ENCODE assay signal across 7 cellular contexts in genomic region chr4:169311643-169312365, GRCh38. TPM values are rescaled to one million over a fixed set of nuclear protein-coding genes. Genes with fewer than 3 reads are reported as not detected.
DNase-seq lines count a peak whose midpoint lies in the region; ATAC-seq and TF ChIP-seq lines count a peak whose summit lies in the region.

No MANE protein-coding gene starts in this region.

- ATAC-seq in GM21717 (IDR thresholded peaks at IDR 0.05; ENCODE audit: unreplicated experiment) = peak; percentile 78
- peak; percentile 81 for ATAC-seq in left ventricle myocardium superior

- 66 to 71% (median 68%) methylated on average over 12 of the region's 12 CpGs for WGBS in spleen, 5 donors

- peaks cover 0 to 5% (median 0%) of the 10 kb centered on the region in 6 donors for H3K4me1 ChIP-seq in spleen

- H3K27ac ChIP-seq in WERI-Rb-1 (no peak overlapping the region), spleen (no peak overlapping the region)

- DNase-seq in GM12864 (ENCODE audit: low read depth) (no peak), LHCN-M2 (ENCODE audit: low read depth) (peak; percentile 46), WERI-Rb-1 (peak; percentile 56), left ventricle myocardium superior (no peak), spleen (no peak), amniotic stem cell (lab: John Stamatoyannopoulos, UW) (no peak)

- H3K36me3 ChIP-seq in WERI-Rb-1 = no peaks in the 10 kb centered on the region
- H3K36me3 ChIP-seq in spleen = no peaks in the 10 kb centered on the region

- peak; percentile 65 for TF ChIP-seq CTCF in GM12864 (IDR thresholded peaks at IDR 0.05; ENCODE audit: low read depth, low read length, missing control alignments)
- peak; percentile 78 for TF ChIP-seq CTCF in WERI-Rb-1 (IDR thresholded peaks at IDR 0.05; ENCODE audit: low read depth, low read length)
- peak in 10 of 11 experiments; percentile 14 to 67 (median 44) for TF ChIP-seq CTCF in spleen (IDR thresholded peaks at IDR 0.05 in 8 of 11, conservative IDR thresholded peaks at IDR 0.05 in 3 of 11)

- H3K9me3 ChIP-seq in WERI-Rb-1 (ENCODE audit: severe bottlenecking) (no peaks in the 10 kb centered on the region), spleen (no peaks in the 10 kb centered on the region)

- no peak for TF ChIP-seq POLR2A in spleen (IDR thresholded peaks at IDR 0.05)

- intact Hi-C loops in left ventricle myocardium superior (cut with micrococcal nuclease) (no loop called here), spleen (cut with DNase I; ENCODE audit: low total_unique reads) (no loop called here)

- H3K27me3 ChIP-seq in WERI-Rb-1 (ENCODE audit: insufficient read depth, low read depth, severe bottlenecking) (no peaks in the 10 kb centered on the region), spleen (replicated peaks in 1 of 7) (peaks cover 0 to 4% (median 0%) of the 10 kb centered on the region in 7 donors)

- H3K4me3 ChIP-seq in GM12864 (ENCODE audit: low read depth, low read length) (no peak overlapping the region), WERI-Rb-1 (ENCODE audit: low read depth, low read length) (no peak overlapping the region), spleen (no peak overlapping the region)

RNA-seq across cellular contexts. Expression of gene SH3RF1, which starts 41.0 kb away (rescaled TPM):
- total RNA-seq in LHCN-M2 (2014; rRNA removed) (9.2 and 10.5 TPM in 2 replicates), left ventricle myocardium superior (5.8 TPM), spleen (10 to 100 TPM in 5 of 7 donors, 1 to 10 TPM in 2; 7.1 to 18.6 (median 11.8) TPM)
- polyA plus RNA-seq in LHCN-M2 (2012) = 12.1 TPM
- 1 to 10 TPM; 1.1 to 2.3 (median 1.4) TPM for polyA plus RNA-seq in spleen

Comparison
In these comparisons a context has a peak if more than half of its experiments do, and no peak if none do; other contexts are left out.
1. DNase-seq: peak in LHCN-M2 (single experiment) and WERI-Rb-1 (single experiment); none in GM12864 (single experiment), left ventricle myocardium superior (single experiment), spleen (single experiment) and amniotic stem cell (single experiment).
2. Peak in every context shown above with its lines, with median percentiles within 50 percentile points of each other: CTCF ChIP-seq.